In the genomic region with DNA sequence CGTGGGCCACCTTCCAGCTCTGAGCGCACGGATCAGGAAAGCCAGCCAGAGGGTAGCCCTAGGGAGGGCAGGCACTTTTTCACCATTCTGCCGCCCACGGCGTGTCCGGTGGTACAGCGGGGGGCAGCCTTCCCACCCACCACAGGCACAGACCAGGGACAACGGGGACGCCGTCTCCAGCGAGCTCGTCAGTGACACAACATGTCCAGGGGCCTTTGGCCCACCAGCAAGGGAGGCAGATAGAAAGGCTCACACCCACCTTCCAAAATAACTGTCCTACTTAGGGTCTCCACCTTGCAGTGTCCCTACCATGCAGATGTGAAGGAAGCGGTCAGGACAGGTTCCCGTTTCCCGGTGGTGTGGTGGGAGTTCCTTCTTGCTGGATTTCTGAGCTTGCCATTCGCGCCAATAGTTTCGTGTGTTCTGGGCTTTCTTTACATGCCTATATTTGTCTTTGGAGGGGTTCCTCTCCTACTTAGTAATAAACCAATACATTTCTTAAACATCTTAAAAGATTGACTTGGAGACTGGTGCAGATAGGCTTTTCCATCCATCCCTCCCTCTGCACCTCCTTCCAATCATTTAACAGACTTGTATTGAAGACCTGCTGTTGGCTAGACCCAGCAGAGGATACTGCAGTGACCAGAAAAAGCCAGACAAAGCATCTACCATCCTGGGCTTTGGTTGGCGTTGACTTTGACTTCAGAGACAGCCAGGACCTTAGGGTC, we compare ENCODE assay signal across 1 cellular context.
TF ChIP-seq lines count a peak whose summit lies in the region.

No MANE protein-coding gene starts in this region.

TF ChIP-seq in IMR-90, 13 proteins besides CTCF, POLR2A, EP300 and RAD21 (continued from another document):
- TF ChIP-seq, protein P1, sequence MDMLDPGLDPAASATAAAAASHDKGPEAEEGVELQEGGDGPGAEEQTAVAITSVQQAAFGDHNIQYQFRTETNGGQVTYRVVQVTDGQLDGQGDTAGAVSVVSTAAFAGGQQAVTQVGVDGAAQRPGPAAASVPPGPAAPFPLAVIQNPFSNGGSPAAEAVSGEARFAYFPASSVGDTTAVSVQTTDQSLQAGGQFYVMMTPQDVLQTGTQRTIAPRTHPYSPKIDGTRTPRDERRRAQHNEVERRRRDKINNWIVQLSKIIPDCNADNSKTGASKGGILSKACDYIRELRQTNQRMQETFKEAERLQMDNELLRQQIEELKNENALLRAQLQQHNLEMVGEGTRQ (IDR thresholded peaks at IDR 0.05; ENCODE audit: low read depth, low read length), result no peak
- TF ChIP-seq SMC3 (IDR thresholded peaks at IDR 0.05; ENCODE audit: low read depth, low read length) (no peak), RFX5 (IDR thresholded peaks at IDR 0.05; ENCODE audit: low read depth, low read length) (no peak)
